Comparison of ENCODE assay signal across 3 cellular contexts in genomic region chr15:32483377-32483776, GRCh38. TPM values are rescaled to one million over a fixed set of nuclear protein-coding genes. Genes with fewer than 3 reads are reported as not detected.
"Had no signal": no experiment of that assay in that cellular context is flagged by ENCODE, and none has a peak within 500 bp of the region (broad histone marks: within the 10 kb centered on the region; RNA-seq: fewer than 3 reads in every experiment).

No MANE protein-coding gene starts in this region.

RNA-seq across cellular contexts. Expression of gene GOLGA8O, which starts 27.9 kb away (rescaled TPM):
- total RNA-seq: activated CD4-positive, alpha-beta memory T cell treated with anti-CD3 and anti-CD28 coated beads for 36 hours; RPMI7951 had no signal
- polyA plus RNA-seq: IgD-negative memory B cell had no signal
